Comparison of ENCODE assay signal across 7 cellular contexts in the genomic region with DNA sequence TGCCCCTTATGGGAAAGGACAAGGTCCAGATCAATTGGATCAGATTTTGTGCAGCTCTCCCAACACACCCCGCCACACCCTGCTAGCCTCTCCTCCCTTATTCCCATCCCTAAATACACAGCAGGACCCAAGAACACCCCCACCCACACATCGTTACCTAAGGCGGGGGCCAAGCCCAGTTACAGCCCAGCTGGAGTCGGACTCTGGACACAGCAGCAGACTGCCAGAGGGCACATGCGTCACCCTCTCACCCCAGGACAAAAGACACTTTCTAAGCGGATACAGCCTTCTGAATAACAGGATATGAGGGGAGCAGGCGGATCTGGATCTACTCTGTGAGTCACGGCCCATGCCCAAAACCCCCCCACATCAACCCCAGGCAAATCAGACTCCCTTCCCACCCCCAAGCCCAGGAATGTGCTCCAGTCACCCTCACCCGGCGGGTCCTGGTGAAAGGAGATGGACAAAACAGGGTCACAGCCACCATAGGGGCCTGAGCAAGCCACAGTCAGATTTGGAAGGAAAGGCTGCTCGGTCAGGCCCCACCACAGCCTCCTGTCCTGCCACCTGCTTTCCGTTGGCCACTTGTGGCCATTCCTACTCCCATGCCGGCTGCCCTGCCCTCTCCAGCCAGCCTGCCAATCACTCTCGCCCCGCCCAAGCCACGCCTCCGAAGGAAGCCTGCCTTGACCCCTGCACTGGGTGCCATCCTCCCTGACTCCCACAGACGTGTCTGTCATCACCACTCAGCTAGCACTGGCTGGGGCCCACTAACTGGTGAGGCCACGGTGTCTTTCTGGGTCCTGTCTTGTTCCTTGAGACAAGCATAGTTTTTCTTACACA. TPM values are rescaled to one million over a fixed set of nuclear protein-coding genes. Genes with fewer than 3 reads are reported as not detected.
DNase-seq lines count a peak whose midpoint lies in the region; ATAC-seq, FAIRE-seq and TF ChIP-seq lines count a peak whose summit lies in the region.

No MANE protein-coding gene starts in this region.

- no peak for TF ChIP-seq CTCF in kidney (IDR thresholded peaks at IDR 0.05; ENCODE audit: borderline replicate concordance, extremely low read depth, insufficient read depth)
- no peak for TF ChIP-seq CTCF in spleen (IDR thresholded peaks at IDR 0.05 in 8 of 11, conservative IDR thresholded peaks at IDR 0.05 in 3 of 11)

- H3K9ac ChIP-seq in kidney (ENCODE audit: low read length in 2 of 2): peak overlapping the region; percentile 20 to 86

- intact Hi-C loops in kidney (cut with DNase I) (no loop called here), spleen (cut with DNase I; ENCODE audit: low total_unique reads) (no loop called here)

- H3K27me3 ChIP-seq in spleen (replicated peaks in 1 of 7): no peaks in the 10 kb centered on the region

- WGBS in spleen, 5 donors: 52 to 75% (median 69%) methylated on average over 15 to 19 of the region's 19 CpGs

- no peak for ATAC-seq in GM19324 (IDR thresholded peaks at IDR 0.05; ENCODE audit: low FRiP score, unreplicated experiment)

- peaks cover 17 to 19% of the 10 kb centered on the region in 2 donors for H3K4me1 ChIP-seq in kidney (ENCODE audit: control insufficient read depth in 1 of 2, insufficient read depth in 1 of 2, low read depth in 1 of 2, low read length in 2 of 2)
- peaks cover 5 to 64% (median 28%) of the 10 kb centered on the region in 6 donors for H3K4me1 ChIP-seq in spleen

- H3K36me3 ChIP-seq in kidney (ENCODE audit: control insufficient read depth in 1 of 2, insufficient read depth in 2 of 2, low read length in 2 of 2) (peaks cover 2 to 8% of the 10 kb centered on the region in 2 donors), spleen (peaks cover 0 to 26% (median 0%) of the 10 kb centered on the region in 6 donors)

- H3K27ac ChIP-seq in caudate nucleus (ENCODE audit: low read depth, low read length) (peak overlapping the region; percentile 88), kidney (ENCODE audit: low read depth in 2 of 2, low read length in 2 of 2) (peak overlapping the region; percentile 89 to 93), spleen (peak overlapping the region; percentile 71 to 95 (median 88))

- H3K9me3 ChIP-seq in kidney (ENCODE audit: control insufficient read depth in 1 of 2, low read length in 2 of 2) (no peaks in the 10 kb centered on the region), spleen (no peaks in the 10 kb centered on the region)

- no peak for FAIRE-seq in kidney (lab: Jason Lieb, UNC)

- TF ChIP-seq POLR2A in spleen (IDR thresholded peaks at IDR 0.05): peak in 1 of 3 donors; percentile 61

- H3K4me3 ChIP-seq in kidney (ENCODE audit: low read length in 2 of 2) (peak overlapping the region; percentile 41 to 62), spleen (peak overlapping the region; percentile 24 to 65 (median 38))

- DNase-seq in MV-4-11 (lab: John Stamatoyannopoulos, UW) (peak; percentile 35), caudate nucleus (lab: John Stamatoyannopoulos, UW) (peak in 52 of 61 donors; percentile 7 to 90 (median 50)), kidney (peak; percentile 92), spleen (peak; percentile 84), DMS114 treated with DMSO at 0.1 percent for 48 hours (lab: John Stamatoyannopoulos, UW; ENCODE audit: unreplicated experiment) (no peak), NCI-H2081 (lab: John Stamatoyannopoulos, UW) (no peak)

RNA-seq across cellular contexts. Expression of a gene that starts 4.0 kb away (rescaled TPM):
- total RNA-seq in kidney (119 TPM), spleen (100 to 1,000 TPM in 3 of 7 donors, 10 to 100 TPM in 4; 78.0 to 111 (median 97.0) TPM)
- polyA plus RNA-seq in kidney (ENCODE audit: insufficient read depth, low read depth, low replicate concordance) (174 TPM), spleen (100 to 1,000 TPM in 1 of 3 donors, 10 to 100 TPM in 2; 52.0 to 101 (median 68.2) TPM)

RNA-seq across cellular contexts. Expression of a gene that starts 7.2 kb away (rescaled TPM):
- total RNA-seq in kidney (75.9 TPM), spleen (1 to 10 TPM in 1 of 7 donors, under 1 TPM in 3, not detected in 3; 0.28 to 1.0 (median 0.75) TPM)
- polyA plus RNA-seq in kidney (ENCODE audit: insufficient read depth, low read depth, low replicate concordance) (35.6 TPM), spleen (1 to 10 TPM; 1.2 to 3.0 (median 2.0) TPM)

RNA-seq across cellular contexts. Expression of a gene that starts 18.3 kb away (rescaled TPM):
- 225 TPM for total RNA-seq in kidney
- 299 TPM for polyA plus RNA-seq in kidney (ENCODE audit: insufficient read depth, low read depth, low replicate concordance)
- 100 to 1,000 TPM in 1 of 7 donors, 10 to 100 TPM in 6; 48.8 to 103 (median 72.4) TPM for total RNA-seq in spleen
- 100 to 1,000 TPM; 118 to 146 (median 143) TPM for polyA plus RNA-seq in spleen

RNA-seq across cellular contexts. Expression of a gene that starts 19.3 kb away (rescaled TPM):
- total RNA-seq in kidney (83.1 TPM), spleen (1 to 10 TPM in 1 of 7 donors, not detected in 6; 2.6 TPM)
- polyA plus RNA-seq in kidney (ENCODE audit: insufficient read depth, low read depth, low replicate concordance) (332 TPM), spleen (10 to 100 TPM in 1 of 3 donors, 1 to 10 TPM in 2; 1.7 to 39.7 (median 8.2) TPM)

RNA-seq across cellular contexts. Expression of a gene that starts 24.9 kb away (rescaled TPM):
- 83.6 TPM for total RNA-seq in kidney
- polyA plus RNA-seq in kidney (ENCODE audit: insufficient read depth, low read depth, low replicate concordance): 71.1 TPM
- total RNA-seq in spleen: 100 to 1,000 TPM in 2 of 7 donors, 10 to 100 TPM in 5; 70.7 to 108 (median 86.3) TPM
- 10 to 100 TPM; 58.1 to 84.1 (median 73.1) TPM for polyA plus RNA-seq in spleen

Comparison
In these comparisons a context has a peak if more than half of its experiments do, and no peak if none do; other contexts are left out.
1. DNase-seq: peak in MV-4-11 (single experiment), caudate nucleus (52 of 61), kidney (single experiment) and spleen (single experiment); none in DMS114 treated with DMSO at 0.1 percent for 48 hours (single experiment) and NCI-H2081 (0 of 2).
2. RNA of a gene that starts 7.2 kb away (total RNA-seq): 75.9 TPM in kidney (single experiment); 0.28 to 1.0 TPM in spleen; every median in the first group is over 10 times any median in the second.
3. Peak in every context shown above with its lines, with median percentiles within 50 percentile points of each other: H3K27ac ChIP-seq.